8 cellular contexts compared by ENCODE assay signal in genomic region chr2:61993422-61994024, GRCh38.
DNase-seq lines count a peak whose midpoint lies in the region; ATAC-seq, FAIRE-seq and TF ChIP-seq lines count a peak whose summit lies in the region.

No MANE protein-coding gene starts in this region.

- no peak overlapping the region for H3K4ac ChIP-seq in H1 (replicated peaks; ENCODE audit: insufficient read length, low read depth, low read length)

- no peak overlapping the region for H3K23ac ChIP-seq in H1 (ENCODE audit: insufficient read length)

- H3K27me3 ChIP-seq in H1 (replicated peaks in 1 of 4; ENCODE audit: control insufficient read depth in 3 of 4, extremely low read depth in 1 of 4, insufficient read depth in 3 of 4, low read length in 3 of 4), result no peaks in the 10 kb centered on the region

- DNase-seq in activated CD4-positive, alpha-beta T cell treated with anti-CD3 and anti-CD28 coated beads, Interleukin-2, amount 10 ng/mL, durations not matched to agents 7 days and 5 days, result peak; percentile 37
- DNase-seq in activated CD4-positive, alpha-beta T cell treated with anti-CD3 and anti-CD28 coated beads, Interleukin-2, amount 50 U/mL, for 4 hours, result no peak
- peak; percentile 12 for DNase-seq in HuH-7.5 (ENCODE audit: low spot score)
- DNase-seq in RKO (ENCODE audit: low spot score), result peak; percentile 62
- no peak for DNase-seq in H1 (ENCODE audit: low read depth in 1 of 2, low spot score in 2 of 2)
- DNase-seq in mucosa of descending colon, result peak in 1 of 3 donors; percentile 67
- DNase-seq in cortex of kidney (lab: John Stamatoyannopoulos, UW), result no peak
- DNase-seq in glutamatergic neuron, result no peak

- CTCF ChIA-PET in activated CD4-positive, alpha-beta T cell treated with anti-CD3 and anti-CD28 coated beads, Interleukin-2, amount 10 ng/mL, durations not matched to agents 7 days and 5 days (lab: Charles Lee), result interaction anchor here (0.5 to 0.7 kb wide), 2 partner anchors 81 to 302 kb away, joined by 3 to 5 read pairs; no protein-coding TSS in a partner anchor
- CTCF ChIA-PET in H1 (lab: Charles Lee; ENCODE audit: partially characterized antibody), result interaction anchor here (0.5 to 2.1 kb wide), 19 partner anchors 12 to 901 kb away, joined by 3 to 7 read pairs (median 4); no protein-coding TSS in a partner anchor

- H3K56ac ChIP-seq in H1 (replicated peaks; ENCODE audit: insufficient read length, low read depth, low read length), result no peak overlapping the region

- peak; percentile 57 for FAIRE-seq in H1 (lab: Jason Lieb, UNC)

- H4K20me1 ChIP-seq in H1 (replicated peaks in 1 of 2; ENCODE audit: control insufficient read depth in 1 of 2, insufficient read depth in 2 of 2, low read length in 2 of 2), result no peaks in the 10 kb centered on the region

- H3K79me2 ChIP-seq in H1 (ENCODE audit: control insufficient read depth in 1 of 2, insufficient read depth in 2 of 2, low read length in 2 of 2), result no peaks in the 10 kb centered on the region

- H3K27me3 Mint-ChIP-seq in activated CD4-positive, alpha-beta T cell treated with anti-CD3 and anti-CD28 coated beads, Interleukin-2, amount 10 ng/mL, durations not matched to agents 7 days and 5 days, result no peaks in the 10 kb centered on the region
- H3K27me3 Mint-ChIP-seq in glutamatergic neuron (ENCODE audit: unreplicated experiment), result no peaks in the 10 kb centered on the region

- TF ChIP-seq POLR2A in H1 (IDR thresholded peaks at IDR 0.05; ENCODE audit: control extremely low read depth in 1 of 2, low read depth in 2 of 2, low read length in 2 of 2), result no peak

- peak; percentile 92 to 94 for TF ChIP-seq RAD21 in H1 (IDR thresholded peaks at IDR 0.05 in 1 of 2, conservative IDR thresholded peaks at IDR 0.05 in 1 of 2; ENCODE audit: low read depth in 2 of 2, low read length in 2 of 2)

- no peak overlapping the region for H3K4me3 Mint-ChIP-seq in activated CD4-positive, alpha-beta T cell treated with anti-CD3 and anti-CD28 coated beads, Interleukin-2, amount 10 ng/mL, durations not matched to agents 7 days and 5 days
- no peak overlapping the region for H3K4me3 Mint-ChIP-seq in glutamatergic neuron (ENCODE audit: unreplicated experiment)

- H3K9ac ChIP-seq in H1 (replicated peaks in 1 of 4; ENCODE audit: extremely low read depth in 1 of 4, low read depth in 3 of 4, low read length in 3 of 4), result no peak overlapping the region

- peak; percentile 68 for ATAC-seq in mucosa of descending colon

- H3K36me3 ChIP-seq in H1 (ENCODE audit: control insufficient read depth in 2 of 4, insufficient read depth in 4 of 4, low read length in 3 of 4) (no peaks in the 10 kb centered on the region), mucosa of descending colon (ENCODE audit: low read depth) (no peaks in the 10 kb centered on the region)

- no peak overlapping the region for H4K91ac ChIP-seq in H1 (replicated peaks; ENCODE audit: insufficient read length, low read length)

- no peak overlapping the region for H3K4me2 ChIP-seq in H1 (ENCODE audit: insufficient read depth in 1 of 2, low read depth in 2 of 2, low read length in 2 of 2)

- H2BK120ac ChIP-seq in H1 (replicated peaks; ENCODE audit: low read depth, low read length), result no peak overlapping the region

- no peak overlapping the region for H4K5ac ChIP-seq in H1 (ENCODE audit: insufficient read length, low read depth, low read length)

- H4K8ac ChIP-seq in H1 (ENCODE audit: extremely low read depth, insufficient read depth, low read length), result no peak overlapping the region

- H2AFZ ChIP-seq in H1 (ENCODE audit: low read length), result no peak overlapping the region

- no peak for TF ChIP-seq EP300 in H1 (IDR thresholded peaks at IDR 0.05; ENCODE audit: borderline replicate concordance in 1 of 2, low read depth in 2 of 2, low read length in 2 of 2)

- intact Hi-C loops in mucosa of descending colon (cut with DNase I, micrococcal nuclease), result loop anchor here (5.0 to 10.0 kb wide), 2 partner anchors 419 to 421 kb away; no protein-coding TSS in a partner anchor

- no peaks in the 10 kb centered on the region for H3K4me1 Mint-ChIP-seq in activated CD4-positive, alpha-beta T cell treated with anti-CD3 and anti-CD28 coated beads, Interleukin-2, amount 10 ng/mL, durations not matched to agents 7 days and 5 days
- peaks cover 2% of the 10 kb centered on the region for H3K4me1 Mint-ChIP-seq in glutamatergic neuron (ENCODE audit: low read depth, unreplicated experiment)

- no peaks in the 10 kb centered on the region for H3K9me3 Mint-ChIP-seq in activated CD4-positive, alpha-beta T cell treated with anti-CD3 and anti-CD28 coated beads, Interleukin-2, amount 10 ng/mL, durations not matched to agents 7 days and 5 days
- H3K9me3 Mint-ChIP-seq in glutamatergic neuron (ENCODE audit: unreplicated experiment), result no peaks in the 10 kb centered on the region

- no peak overlapping the region for H2BK15ac ChIP-seq in H1 (ENCODE audit: low read length)

- H3K36me3 Mint-ChIP-seq in activated CD4-positive, alpha-beta T cell treated with anti-CD3 and anti-CD28 coated beads, Interleukin-2, amount 10 ng/mL, durations not matched to agents 7 days and 5 days (ENCODE audit: low read depth), result no peaks in the 10 kb centered on the region
- no peaks in the 10 kb centered on the region for H3K36me3 Mint-ChIP-seq in glutamatergic neuron (ENCODE audit: unreplicated experiment)

- H2BK20ac ChIP-seq in H1 (ENCODE audit: low read length), result no peak overlapping the region

- no peak overlapping the region for H3K4me3 ChIP-seq in H1 (ENCODE audit: extremely low read depth in 1 of 4, insufficient read depth in 2 of 4, low read depth in 3 of 4, low read length in 4 of 4)
- no peak overlapping the region for H3K4me3 ChIP-seq in mucosa of descending colon

- H3K27ac Mint-ChIP-seq in activated CD4-positive, alpha-beta T cell treated with anti-CD3 and anti-CD28 coated beads, Interleukin-2, amount 10 ng/mL, durations not matched to agents 7 days and 5 days, result no peak overlapping the region
- no peak overlapping the region for H3K27ac Mint-ChIP-seq in glutamatergic neuron (ENCODE audit: unreplicated experiment)

- TF ChIP-seq CTCF in H1 (IDR thresholded peaks at IDR 0.05; ENCODE audit: control extremely low read depth in 1 of 3, insufficient read depth in 1 of 3, low read depth in 1 of 3, low read length in 3 of 3) (peak in 2 of 3 experiments; percentile 60 to 73; a peak in 3 of 4 replicates), mucosa of descending colon (IDR thresholded peaks at IDR 0.05) (peak; percentile 19), glutamatergic neuron (IDR thresholded peaks at IDR 0.05; ENCODE audit: partially characterized antibody, unreplicated experiment) (no peak)

- no peak overlapping the region for H2BK5ac ChIP-seq in H1 (ENCODE audit: low read depth, low read length)

- H2BK12ac ChIP-seq in H1 (ENCODE audit: low read depth, low read length), result no peak overlapping the region

- WGBS in H1 (ENCODE audit: extremely low coverage in 1 of 2, insufficient coverage in 1 of 2, insufficient read length in 1 of 2, insufficient replicate concordance in 2 of 2, low coverage in 1 of 2, low lambda C conversion rate in 2 of 2, missing lambda C conversion rate in 1 of 2), 2 experiments, result 69% methylated on average over 3 of the region's 3 CpGs; no CpG with 5 or more reads in 1 of the 2 experiments

- H3K18ac ChIP-seq in H1 (ENCODE audit: extremely low read depth, low read length), result no peak overlapping the region

- H3K4me1 ChIP-seq in H1 (replicated peaks in 1 of 4; ENCODE audit: control insufficient read depth in 3 of 4, insufficient read depth in 4 of 4, low read length in 3 of 4) (no peaks in the 10 kb centered on the region; a peak in 3 of 7 replicates), mucosa of descending colon (ENCODE audit: low read depth) (no peaks in the 10 kb centered on the region)

- POLR2A ChIA-PET in activated CD4-positive, alpha-beta T cell treated with anti-CD3 and anti-CD28 coated beads, Interleukin-2, amount 10 ng/mL, durations not matched to agents 7 days and 5 days (lab: Charles Lee), result no interaction called here
- POLR2A ChIA-PET in H1 (lab: Charles Lee; ENCODE audit: partially characterized antibody), result no interaction called here

- no peaks in the 10 kb centered on the region for H3K9me3 ChIP-seq in H1 (ENCODE audit: insufficient read depth in 2 of 2, low read depth in 1 of 2, low read length in 1 of 2)
- no peaks in the 10 kb centered on the region for H3K9me3 ChIP-seq in mucosa of descending colon

- H3K23me2 ChIP-seq in H1 (ENCODE audit: low read depth, low read length), result no peaks in the 10 kb centered on the region

- H3K27ac ChIP-seq in H1 (ENCODE audit: low read depth, low read length), result no peak overlapping the region

- no peak overlapping the region for H3K14ac ChIP-seq in H1 (ENCODE audit: insufficient read length)

- no peak overlapping the region for H2AK5ac ChIP-seq in H1 (ENCODE audit: low read depth, low read length)

- no peaks in the 10 kb centered on the region; the same call in 1 of the 2 replicates for H3K79me1 ChIP-seq in H1 (ENCODE audit: low read depth, low read length)

TF ChIP-seq in H1, 55 proteins besides CTCF, POLR2A, EP300 and RAD21:
- TF ChIP-seq CHD2 (IDR thresholded peaks at IDR 0.05; ENCODE audit: low read length), result no peak
- TF ChIP-seq CEBPB (IDR thresholded peaks at IDR 0.05; ENCODE audit: low read depth, low read length), result no peak
- no peak for TF ChIP-seq USF2 (IDR thresholded peaks at IDR 0.05; ENCODE audit: low read length)
- TF ChIP-seq SIN3A (conservative IDR thresholded peaks at IDR 0.05 in 1 of 2, IDR thresholded peaks at IDR 0.05 in 1 of 2; ENCODE audit: low read depth in 1 of 2, low read length in 2 of 2), result no peak
- TF ChIP-seq SP1 (IDR thresholded peaks at IDR 0.05; ENCODE audit: low read depth, low read length), result no peak
- no peak for TF ChIP-seq BRCA1 (IDR thresholded peaks at IDR 0.05; ENCODE audit: low read depth, low read length)
- no peak for TF ChIP-seq TEAD4 (IDR thresholded peaks at IDR 0.05; ENCODE audit: low read depth, low read length)
- TF ChIP-seq BCL11A (IDR thresholded peaks at IDR 0.05; ENCODE audit: low read depth in 2 of 2, low read length in 2 of 2), result no peak
- no peak for TF ChIP-seq CHD1 (IDR thresholded peaks at IDR 0.05; ENCODE audit: low read depth, low read length)
- TF ChIP-seq RBBP5 (IDR thresholded peaks at IDR 0.05; ENCODE audit: borderline replicate concordance, low read depth, low read length), result no peak
- TF ChIP-seq CBX5 (IDR thresholded peaks at IDR 0.05; ENCODE audit: low read depth, low read length), result no peak
- TF ChIP-seq NRF1 (IDR thresholded peaks at IDR 0.05; ENCODE audit: low read depth, low read length), result no peak
TF ChIP-seq in H1: peak in this region for 0.

Comparison
In these comparisons a context has a peak if more than half of its experiments do, and no peak if none do; other contexts are left out.
1. DNase-seq: peak in activated CD4-positive, alpha-beta T cell treated with anti-CD3 and anti-CD28 coated beads, Interleukin-2, amount 10 ng/mL, durations not matched to agents 7 days and 5 days (single experiment), HuH-7.5 (single experiment) and RKO (single experiment); none in activated CD4-positive, alpha-beta T cell treated with anti-CD3 and anti-CD28 coated beads, Interleukin-2, amount 50 U/mL, for 4 hours (0 of 2), H1 (0 of 2), cortex of kidney (single experiment) and glutamatergic neuron (single experiment).